ENCODE assay signal across 8 cellular contexts in genomic region chr6:4017847-4018193, GRCh38.
DNase-seq lines count a peak whose midpoint lies in the region; ATAC-seq, FAIRE-seq and TF ChIP-seq lines count a peak whose summit lies in the region.

No MANE protein-coding gene starts in this region.

- peak overlapping the region; percentile 91 to 100 (median 97) for H3K27ac Mint-ChIP-seq in naive thymus-derived CD8-positive, alpha-beta T cell

- H3K4me3 ChIP-seq in DND-41 (ENCODE audit: low read depth in 1 of 2, low read length in 2 of 2) = peak overlapping the region; percentile 42 to 75
- H3K4me3 ChIP-seq in effector memory CD4-positive, alpha-beta T cell (ENCODE audit: insufficient read depth, low read depth, low read length, poor library complexity, severe bottlenecking) = peak overlapping the region; percentile 77

- DNase-seq in DND-41 = no peak
- DNase-seq in HTR-8/SVneo (ENCODE audit: insufficient read length, low spot score) = peak; percentile 23
- DNase-seq in RPMI8226 = peak; percentile 65
- no peak for DNase-seq in effector memory CD4-positive, alpha-beta T cell
- DNase-seq in naive thymus-derived CD8-positive, alpha-beta T cell = no peak
- DNase-seq in activated gamma-delta T cell treated with Interleukin-2 at 50 U/mL for 16 hours = no peak
- no peak for DNase-seq in activated CD4-positive, alpha-beta T cell treated with anti-CD3 and anti-CD28 coated beads for 48 hours

- peaks cover 4 to 28% (median 9%) of the 10 kb centered on the region in 3 donors for H3K36me3 Mint-ChIP-seq in naive thymus-derived CD8-positive, alpha-beta T cell

- peaks cover 31 to 79% (median 73%) of the 10 kb centered on the region in 4 donors for H3K4me1 Mint-ChIP-seq in naive thymus-derived CD8-positive, alpha-beta T cell

- no peaks in the 10 kb centered on the region for H3K27me3 ChIP-seq in DND-41 (ENCODE audit: insufficient read depth, low read length, poor library complexity)
- H3K27me3 ChIP-seq in effector memory CD4-positive, alpha-beta T cell (replicated peaks; ENCODE audit: control insufficient read depth, insufficient read depth, low read length, poor library complexity, severe bottlenecking) = no peaks in the 10 kb centered on the region

- ATAC-seq in DND-41 (ENCODE audit: insufficient read depth, low read depth) (peak; percentile 22), GM18517 (IDR thresholded peaks at IDR 0.05; ENCODE audit: unreplicated experiment) (no peak)
- ATAC-seq in naive thymus-derived CD8-positive, alpha-beta T cell = peak; percentile 6 to 11

- no peaks in the 10 kb centered on the region for H3K9me3 ChIP-seq in DND-41 (ENCODE audit: insufficient read depth, low read length, severe bottlenecking)
- H3K9me3 ChIP-seq in effector memory CD4-positive, alpha-beta T cell (ENCODE audit: control insufficient read depth, low read length) = no peaks in the 10 kb centered on the region

- peaks cover 47% of the 10 kb centered on the region for H3K4me1 ChIP-seq in DND-41 (ENCODE audit: insufficient read depth, low read length)
- peaks cover 28% of the 10 kb centered on the region for H3K4me1 ChIP-seq in effector memory CD4-positive, alpha-beta T cell (ENCODE audit: control insufficient read depth, insufficient read depth, low read length, poor library complexity, severe bottlenecking)

- H3K9ac ChIP-seq in DND-41 (ENCODE audit: low read depth, low read length) = peak overlapping the region; percentile 83

- peaks cover 15% of the 10 kb centered on the region; the same call in 1 of the 2 replicates for H4K20me1 ChIP-seq in DND-41 (ENCODE audit: insufficient read depth, low read length)

- peak overlapping the region; percentile 91 to 99 (median 97) for H3K4me3 Mint-ChIP-seq in naive thymus-derived CD8-positive, alpha-beta T cell

- peaks cover 0 to 2% (median 0%) of the 10 kb centered on the region in 5 donors for H3K27me3 Mint-ChIP-seq in naive thymus-derived CD8-positive, alpha-beta T cell

- peaks cover 0 to 3% (median 0%) of the 10 kb centered on the region in 9 donors for H3K9me3 Mint-ChIP-seq in naive thymus-derived CD8-positive, alpha-beta T cell

- peaks cover 94% of the 10 kb centered on the region for H3K79me2 ChIP-seq in DND-41 (ENCODE audit: insufficient read depth, low read length)

- FAIRE-seq in HTR-8/SVneo (lab: Jason Lieb, UNC) = no peak

- peak overlapping the region; percentile 77 for H2AFZ ChIP-seq in DND-41 (ENCODE audit: low read depth, low read length)

- H3K27ac ChIP-seq in DND-41 (ENCODE audit: low read length) = peak overlapping the region; percentile 97
- H3K27ac ChIP-seq in effector memory CD4-positive, alpha-beta T cell (ENCODE audit: insufficient read depth, low read length, poor library complexity, severe bottlenecking) = peak overlapping the region; percentile 95

- peak overlapping the region; percentile 79 for H3K4me2 ChIP-seq in DND-41 (ENCODE audit: insufficient read depth, low read length)

- POLR2A ChIA-PET in naive thymus-derived CD8-positive, alpha-beta T cell (lab: Charles Lee) = interaction anchor here (0.7 to 2.8 kb wide), 12 partner anchors 8 to 1253 kb away, joined by 3 to 26 read pairs (median 4); partner anchors contain the start of genes ECI2, FAM50B and WRNIP1

- peaks cover 20% of the 10 kb centered on the region for H3K36me3 ChIP-seq in DND-41 (ENCODE audit: insufficient read depth, low read length)
- H3K36me3 ChIP-seq in effector memory CD4-positive, alpha-beta T cell (ENCODE audit: control insufficient read depth, insufficient read depth, low read length) = no peaks in the 10 kb centered on the region

- no peak for TF ChIP-seq CTCF in DND-41 (IDR thresholded peaks at IDR 0.05; ENCODE audit: borderline replicate concordance, extremely low read depth, low read length, poor library complexity, severe bottlenecking)

Comparison
In these comparisons a context has a peak if more than half of its experiments do, and no peak if none do; other contexts are left out.
1. DNase-seq: peak in HTR-8/SVneo (single experiment) and RPMI8226 (single experiment); none in DND-41 (single experiment), effector memory CD4-positive, alpha-beta T cell (0 of 3), naive thymus-derived CD8-positive, alpha-beta T cell (0 of 10), activated gamma-delta T cell treated with Interleukin-2 at 50 U/mL for 16 hours (single experiment) and activated CD4-positive, alpha-beta T cell treated with anti-CD3 and anti-CD28 coated beads for 48 hours (single experiment).